7 cellular contexts compared by ENCODE assay signal in genomic region chr15:83069211-83069642, GRCh38. TPM values are rescaled to one million over a fixed set of nuclear protein-coding genes. Genes with fewer than 3 reads are reported as not detected.
DNase-seq lines count a peak whose midpoint lies in the region; TF ChIP-seq lines count a peak whose summit lies in the region.
"Not testable (repeated sequence)": the region's sequence is repeated elsewhere in the genome, so short reads cannot be mapped to it uniquely, and the experiment has no call there.

No MANE protein-coding gene starts in this region.

- H3K36me3 ChIP-seq in MM.1S (replicated peaks; ENCODE audit: insufficient read depth, low read length); endodermal cell (ENCODE audit: control insufficient read depth, insufficient read depth, low read length); neutrophil: not testable (repeated sequence)

- H3K4me1 Mint-ChIP-seq in endodermal cell: peaks cover 21% of the 10 kb centered on the region

- DNase-seq in GM10266 (ENCODE audit: extremely low spot score) (peak; percentile 28), MM.1S (peak; percentile 32), SK-N-DZ (ENCODE audit: low spot score) (peak; percentile 35), endodermal cell (peak; percentile 65)
- peak; percentile 31 for DNase-seq in activated CD4-positive, alpha-beta T cell treated with anti-CD3 and anti-CD28 coated beads, Interleukin-2, amount 50 U/mL, for 1 hour
- peak; percentile 44 for DNase-seq in activated naive CD4-positive, alpha-beta T cell treated with Interleukin-2 at 50 U/mL for 16 hours

- not testable (repeated sequence) for H3K4me3 ChIP-seq in MM.1S (ENCODE audit: low read length); endodermal cell (ENCODE audit: low read length); neutrophil (ENCODE audit: low read depth in 1 of 2, low read length in 1 of 2)

- H3K27me3 Mint-ChIP-seq in endodermal cell (ENCODE audit: insufficient read depth): not testable (repeated sequence)

- peaks cover 29% of the 10 kb centered on the region for H3K9me3 Mint-ChIP-seq in endodermal cell

- H3K27me3 ChIP-seq in MM.1S (replicated peaks; ENCODE audit: insufficient read depth, low read length); endodermal cell (ENCODE audit: control insufficient read depth, insufficient read depth, low read length, poor library complexity, severe bottlenecking); neutrophil: not testable (repeated sequence)

- not testable (repeated sequence) for H3K4me2 ChIP-seq in MM.1S (ENCODE audit: low read depth, low read length)

- not testable (repeated sequence) for TF ChIP-seq CTCF in GM10266 (IDR thresholded peaks at IDR 0.05; ENCODE audit: control insufficient read depth, insufficient read depth, low read depth, missing control alignments); MM.1S (IDR thresholded peaks at IDR 0.05; ENCODE audit: low read length); endodermal cell (conservative IDR thresholded peaks at IDR 0.05); neutrophil (IDR thresholded peaks at IDR 0.05)

- H3K4me1 ChIP-seq in MM.1S (ENCODE audit: low read length): peaks cover 10% of the 10 kb centered on the region
- H3K4me1 ChIP-seq in endodermal cell (ENCODE audit: control insufficient read depth, insufficient read depth, low read length): not testable (repeated sequence)
- peaks cover 22 to 28% of the 10 kb centered on the region in 2 experiments for H3K4me1 ChIP-seq in neutrophil (ENCODE audit: control insufficient read depth in 1 of 2, insufficient read depth in 1 of 2, low read depth in 1 of 2, low read length in 1 of 2)

- H3F3A ChIP-seq in MM.1S (ENCODE audit: insufficient read depth, low read length): not testable (repeated sequence)

- H3K4me3 Mint-ChIP-seq in endodermal cell: not testable (repeated sequence)

- H3K27ac Mint-ChIP-seq in endodermal cell: not testable (repeated sequence)

- H3K9me2 ChIP-seq in MM.1S (replicated peaks; ENCODE audit: insufficient read depth, low read length): not testable (repeated sequence)

- H3K27ac ChIP-seq in MM.1S (ENCODE audit: low read length); endodermal cell (ENCODE audit: low read depth, low read length): not testable (repeated sequence)
- peak overlapping the region; percentile 91 for H3K27ac ChIP-seq in neutrophil

- H3K36me3 Mint-ChIP-seq in endodermal cell (ENCODE audit: low read depth): not testable (repeated sequence)

- 61 to 100% methylated on average over 1 to 5 of the region's 6 CpGs for WGBS in endodermal cell (ENCODE audit: insufficient coverage in 1 of 2, insufficient read length in 1 of 2), 2 experiments

- not testable (repeated sequence) for H3K9me3 ChIP-seq in MM.1S (replicated peaks; ENCODE audit: insufficient read depth, low read length); neutrophil
- peaks cover 24% of the 10 kb centered on the region for H3K9me3 ChIP-seq in endodermal cell (ENCODE audit: control insufficient read depth, low read length)

- H4K20me1 ChIP-seq in MM.1S (ENCODE audit: insufficient read depth, low read length): not testable (repeated sequence)

- peaks cover 27% of the 10 kb centered on the region for H3K79me2 ChIP-seq in MM.1S (ENCODE audit: low read length)

- H3K9ac ChIP-seq in MM.1S (ENCODE audit: low read length); endodermal cell (ENCODE audit: extremely low read depth, low read length, poor library complexity, severe bottlenecking): not testable (repeated sequence)

- not testable (repeated sequence) for H2AFZ ChIP-seq in MM.1S (ENCODE audit: low read length)

RNA-seq across cellular contexts. Expression of gene BTBD1, which starts 2.2 kb away (rescaled TPM):
- 70.0 and 78.0 TPM in 2 replicates for polyA plus RNA-seq in SK-N-DZ (2014; cell fraction: cytosol; rRNA removed)
- polyA plus RNA-seq in SK-N-DZ (2014; cell fraction: nucleus; rRNA removed): 49.3 and 50.9 TPM in 2 replicates
- 10 to 100 TPM; 35.9 to 37.0 TPM for total RNA-seq in endodermal cell
- 37.5 TPM for polyA plus RNA-seq in endodermal cell (2013, experiment 1 of 2)
- 38.6 TPM for polyA plus RNA-seq in endodermal cell (2013, experiment 2 of 2)

RNA-seq across cellular contexts. Expression of gene TM6SF1, which starts 38.2 kb away (rescaled TPM):
- polyA plus RNA-seq in SK-N-DZ (2014; cell fraction: cytosol; rRNA removed): 0.23 and 0.90 TPM in 2 replicates
- polyA plus RNA-seq in SK-N-DZ (2014; cell fraction: nucleus; rRNA removed): 0.33 TPM in 1 of 2 replicates, not detected in the other
- 1 to 10 TPM; 1.2 to 1.9 TPM for total RNA-seq in endodermal cell
- 0.39 TPM for polyA plus RNA-seq in endodermal cell (2013, experiment 1 of 2)
- 0.29 TPM for polyA plus RNA-seq in endodermal cell (2013, experiment 2 of 2)

RNA-seq across cellular contexts. Expression of gene C15orf40, which starts 57.8 kb away (rescaled TPM):
- 16.6 and 18.4 TPM in 2 replicates for polyA plus RNA-seq in SK-N-DZ (2014; cell fraction: cytosol; rRNA removed)
- 16.9 and 18.4 TPM in 2 replicates for polyA plus RNA-seq in SK-N-DZ (2014; cell fraction: nucleus; rRNA removed)
- 10 to 100 TPM; 15.5 to 17.7 TPM for total RNA-seq in endodermal cell
- polyA plus RNA-seq in endodermal cell (2013, experiment 1 of 2): 16.0 TPM
- polyA plus RNA-seq in endodermal cell (2013, experiment 2 of 2): 19.5 TPM
